ENCODE assay signal across 21 cellular contexts in genomic region chr7:2445047-2445446, GRCh38. TPM values are rescaled to one million over a fixed set of nuclear protein-coding genes. Genes with fewer than 3 reads are reported as not detected.
A peak's percentile ranks its signal among the peaks of the same experiment; 100 is the strongest.
DNase-seq lines count a peak whose midpoint lies in the region; ATAC-seq and TF ChIP-seq lines count a peak whose summit lies in the region.
"Had no signal": no experiment of that assay in that cellular context is flagged by ENCODE, and none has a peak within 500 bp of the region (broad histone marks: within the 10 kb centered on the region; RNA-seq: fewer than 3 reads in every experiment).

No MANE protein-coding gene starts in this region.

- DNase-seq in breast epithelium (ENCODE audit: low spot score in 2 of 2) = no peak
- no peak for DNase-seq in MCF 10A (ENCODE audit: unreplicated experiment)
- DNase-seq in pons (ENCODE audit: low spot score) = peak; percentile 35
- no peak for DNase-seq in vagina (ENCODE audit: extremely low spot score in 2 of 2)
- no peak for DNase-seq in cerebellum (ENCODE audit: low spot score)
- DNase-seq in T-helper 2 cell treated with Interferon-gamma antibody and Interleukin-4, amounts not matched to agents 5 μg/mL and 100 μg/mL, for 36 hours (ENCODE audit: low spot score) = no peak
- DNase-seq in stimulated activated naive CD8-positive, alpha-beta T cell treated with anti-CD3 and anti-CD28 coated beads, Interleukin-15, Interleukin-2, amounts not matched to agents 100 U/mL and 50 U/mL, for 24 hours = no peak
- DNase-seq: 8988T; activated CD4-positive, CD25-positive, alpha-beta regulatory T cell; activated CD8-positive, alpha-beta memory T cell treated with anti-CD3 and anti-CD28 coated beads, Interleukin-2, amount 10 ng/mL, durations not matched to agents 7 days and 5 days; activated naive CD4-positive, alpha-beta T cell; CD4-positive, CD25-positive, alpha-beta regulatory T cell; DND-41; glutamatergic neuron; Kasumi-1; kidney glomerular epithelial cell; NCI-H146; NK-92 treated with Interleukin-12 subunit alpha and Interleukin-12 subunit beta, amount 100 ng/mL, for 24 hours had no signal

- TF ChIP-seq POLR2A in breast epithelium (IDR thresholded peaks at IDR 0.05) (no peak), gastroesophageal sphincter (IDR thresholded peaks at IDR 0.05) (no peak), vagina (IDR thresholded peaks at IDR 0.05) (no peak)

- intact Hi-C loops in breast epithelium (cut with DNase I; ENCODE audit: low total_unique reads) = no loop called here
- intact Hi-C loops in MCF 10A (cut with micrococcal nuclease) = no loop called here
- intact Hi-C loops in vagina (cut with DNase I) = no loop called here

- TF ChIP-seq CTCF in breast epithelium (IDR thresholded peaks at IDR 0.05) (no peak), MCF 10A (IDR thresholded peaks at IDR 0.05; ENCODE audit: unreplicated experiment) (no peak), gastroesophageal sphincter (IDR thresholded peaks at IDR 0.05) (no peak), vagina (IDR thresholded peaks at IDR 0.05) (no peak)

- H3K4me3 ChIP-seq in breast epithelium = no peak overlapping the region
- no peak overlapping the region for H3K4me3 ChIP-seq in gastroesophageal sphincter
- no peak overlapping the region for H3K4me3 ChIP-seq in vagina

- BruUV-seq in MCF 10A (replicated peaks; lab: Mats Ljungman, UMichigan) = no TSS peak

- whole genome bisulfite sequencing in gastroesophageal sphincter (ENCODE audit: low coverage in 1 of 2), 2 donors = 64 to 100% methylated on average over 1 to 10 of the region's 10 CpGs

- H3K4me1 ChIP-seq in breast epithelium (no peaks in the 10 kb centered on the region), gastroesophageal sphincter (peaks cover 0 to 15% (median 0%) of the 10 kb centered on the region in 3 donors), vagina (peaks cover 20% of the 10 kb centered on the region)

- peak; percentile 41 for ATAC-seq in gastroesophageal sphincter
- no peak for ATAC-seq in stimulated activated naive CD8-positive, alpha-beta T cell treated with anti-CD3 and anti-CD28 coated beads, Interleukin-15, Interleukin-2, amounts not matched to agents 100 U/mL and 50 U/mL, for 24 hours
- ATAC-seq: activated CD8-positive, alpha-beta memory T cell treated with anti-CD3 and anti-CD28 coated beads, Interleukin-2, amount 10 ng/mL, durations not matched to agents 7 days and 5 days had no signal

- H3K27me3 Mint-ChIP-seq in MCF 10A (ENCODE audit: insufficient read depth, unreplicated experiment) = no peaks in the 10 kb centered on the region
- no peaks in the 10 kb centered on the region for H3K27me3 Mint-ChIP-seq in T-helper 2 cell treated with Interferon-gamma antibody and Interleukin-4, amounts not matched to agents 5 μg/mL and 100 μg/mL, for 36 hours (ENCODE audit: low read depth)
- H3K27me3 Mint-ChIP-seq: activated CD8-positive, alpha-beta memory T cell treated with anti-CD3 and anti-CD28 coated beads, Interleukin-2, amount 10 ng/mL, durations not matched to agents 7 days and 5 days; CD4-positive, CD25-positive, alpha-beta regulatory T cell had no signal

- H3K27ac ChIP-seq in breast epithelium (peak overlapping the region; percentile 42 to 82), gastroesophageal sphincter (peak overlapping the region in 3 of 4 donors; percentile 46 to 58 (median 51)), vagina (peak overlapping the region; percentile 76)

- H3K36me3 ChIP-seq in breast epithelium (no peaks in the 10 kb centered on the region), gastroesophageal sphincter (peaks cover 0 to 13% of the 10 kb centered on the region in 2 donors), vagina (no peaks in the 10 kb centered on the region)

- H3K36me3 Mint-ChIP-seq in MCF 10A (ENCODE audit: insufficient read depth, unreplicated experiment) = peaks cover 4% of the 10 kb centered on the region
- peaks cover 17% of the 10 kb centered on the region for H3K36me3 Mint-ChIP-seq in T-helper 2 cell treated with Interferon-gamma antibody and Interleukin-4, amounts not matched to agents 5 μg/mL and 100 μg/mL, for 36 hours (ENCODE audit: low read depth)

- no peak overlapping the region for H3K4me3 Mint-ChIP-seq in MCF 10A (ENCODE audit: unreplicated experiment)
- H3K4me3 Mint-ChIP-seq in T-helper 2 cell treated with Interferon-gamma antibody and Interleukin-4, amounts not matched to agents 5 μg/mL and 100 μg/mL, for 36 hours = no peak overlapping the region
- H3K4me3 Mint-ChIP-seq: activated CD8-positive, alpha-beta memory T cell treated with anti-CD3 and anti-CD28 coated beads, Interleukin-2, amount 10 ng/mL, durations not matched to agents 7 days and 5 days; CD4-positive, CD25-positive, alpha-beta regulatory T cell had no signal

- CTCF ChIA-PET in MCF 10A (lab: Yijun Ruan, JAX) = interaction anchor here (1.7 kb wide), 1 partner anchor 236 kb away, joined by 3 read pairs; no protein-coding TSS in a partner anchor

- H3K27me3 ChIP-seq in breast epithelium = no peaks in the 10 kb centered on the region
- no peaks in the 10 kb centered on the region for H3K27me3 ChIP-seq in gastroesophageal sphincter
- H3K27me3 ChIP-seq in vagina = no peaks in the 10 kb centered on the region

- POLR2A ChIA-PET in MCF 10A (lab: Yijun Ruan, JAX) = no interaction called here

- H3K4me1 Mint-ChIP-seq in MCF 10A (ENCODE audit: insufficient read depth, unreplicated experiment) = no peaks in the 10 kb centered on the region
- H3K4me1 Mint-ChIP-seq in T-helper 2 cell treated with Interferon-gamma antibody and Interleukin-4, amounts not matched to agents 5 μg/mL and 100 μg/mL, for 36 hours (ENCODE audit: low read depth) = no peaks in the 10 kb centered on the region

- no peak overlapping the region for H3K27ac Mint-ChIP-seq in MCF 10A (ENCODE audit: low read depth, unreplicated experiment)
- H3K27ac Mint-ChIP-seq in T-helper 2 cell treated with Interferon-gamma antibody and Interleukin-4, amounts not matched to agents 5 μg/mL and 100 μg/mL, for 36 hours = no peak overlapping the region
- H3K27ac Mint-ChIP-seq: activated CD8-positive, alpha-beta memory T cell treated with anti-CD3 and anti-CD28 coated beads, Interleukin-2, amount 10 ng/mL, durations not matched to agents 7 days and 5 days had no signal

- H3K9me3 ChIP-seq in breast epithelium (no peaks in the 10 kb centered on the region), gastroesophageal sphincter (no peaks in the 10 kb centered on the region), vagina (no peaks in the 10 kb centered on the region)

- no peaks in the 10 kb centered on the region for H3K9me3 Mint-ChIP-seq in MCF 10A (ENCODE audit: unreplicated experiment)
- H3K9me3 Mint-ChIP-seq in T-helper 2 cell treated with Interferon-gamma antibody and Interleukin-4, amounts not matched to agents 5 μg/mL and 100 μg/mL, for 36 hours = no peaks in the 10 kb centered on the region
- H3K9me3 Mint-ChIP-seq: CD4-positive, CD25-positive, alpha-beta regulatory T cell had no signal

- TF ChIP-seq EP300 in gastroesophageal sphincter (IDR thresholded peaks at IDR 0.05) = no peak

RNA-seq across cellular contexts. Expression of gene GRIFIN, which starts 31.2 kb away (rescaled TPM):
- not detected for total RNA-seq in breast epithelium
- total RNA-seq in MCF 10A (2022) = not detected in 2 replicates
- not detected for total RNA-seq in gastroesophageal sphincter
- not detected for total RNA-seq in vagina
- not detected for total RNA-seq in cerebellum
- total RNA-seq: activated CD8-positive, alpha-beta memory T cell treated with anti-CD3 and anti-CD28 coated beads, Interleukin-2, amount 10 ng/mL, durations not matched to agents 7 days and 5 days; CD4-positive, CD25-positive, alpha-beta regulatory T cell; myocyte; T-helper 1 cell treated with Interleukin-12 subunit alpha and Interleukin-12 subunit beta and Interleukin-4 antibody, amounts not matched to agents 30 ng/mL and 1 ng/mL, for 36 hours had no signal

RNA-seq across cellular contexts. Expression of gene CHST12, which starts 41.6 kb away (rescaled TPM):
- total RNA-seq in breast epithelium (10 to 100 TPM in 1 of 3 donors, 1 to 10 TPM in 2; 6.2 to 15.0 (median 7.2) TPM), MCF 10A (2022) (9.8 and 9.9 TPM in 2 replicates), gastroesophageal sphincter (10 to 100 TPM in 3 of 4 donors, 1 to 10 TPM in 1; 8.3 to 18.3 (median 13.4) TPM), vagina (26.3 TPM), cerebellum (5.4 TPM)
